Comparison of ENCODE assay signal across 23 cellular contexts in genomic region chr16:55390838-55391237, GRCh38.
"Had no signal": no experiment of that assay in that cellular context is flagged by ENCODE, and none has a peak within 500 bp of the region (broad histone marks: within the 10 kb centered on the region; RNA-seq: fewer than 3 reads in every experiment).

No MANE protein-coding gene starts in this region.

- H3K9me3 Mint-ChIP-seq: dendritic cell treated with granulocyte-macrophage colony-stimulating factor and Interleukin-4, amounts not matched to agents 40 ng/mL and 50 ng/mL, for 4 days; effector memory CD8-positive, alpha-beta T cell; naive thymus-derived CD4-positive, alpha-beta T cell; nephron progenitor cell; stimulated activated naive B cell treated with anti-CD40 and anti-IgM and Interleukin-4, amounts not matched to agents 10 μg/mL and 1 μg/mL and 100 μg/mL, for 72 hours; stimulated activated naive CD8-positive, alpha-beta T cell treated with anti-CD3 and anti-CD28 coated beads, Interleukin-15, amount 100 ng/mL, for 72 hours had no signal

- H3K36me3 Mint-ChIP-seq: naive thymus-derived CD4-positive, alpha-beta T cell; stimulated activated naive B cell treated with anti-CD40 and anti-IgM and Interleukin-4, amounts not matched to agents 10 μg/mL and 1 μg/mL and 100 μg/mL, for 72 hours had no signal

- H3K9me3 ChIP-seq: esophagus squamous epithelium, left lung, testis, tibial nerve, upper lobe of right lung, vagina had no signal

- H3K36me3 ChIP-seq: esophagus squamous epithelium, left lung, tibial nerve, upper lobe of right lung, vagina had no signal

- H3K4me3 ChIP-seq: esophagus squamous epithelium, left lung, lung, skin epidermis, testis, tibial nerve, upper lobe of right lung, vagina had no signal

- H3K27me3 ChIP-seq: left lung, testis, tibial nerve, upper lobe of right lung, vagina had no signal

- H3K27ac Mint-ChIP-seq: dendritic cell treated with granulocyte-macrophage colony-stimulating factor and Interleukin-4, amounts not matched to agents 40 ng/mL and 50 ng/mL, for 4 days; effector memory CD8-positive, alpha-beta T cell; naive thymus-derived CD4-positive, alpha-beta T cell; nephron progenitor cell; stimulated activated naive B cell treated with anti-CD40 and anti-IgM and Interleukin-4, amounts not matched to agents 10 μg/mL and 1 μg/mL and 100 μg/mL, for 72 hours; stimulated activated naive CD8-positive, alpha-beta T cell treated with anti-CD3 and anti-CD28 coated beads, Interleukin-15, amount 100 ng/mL, for 72 hours had no signal

- ATAC-seq: effector memory CD8-positive, alpha-beta T cell; left lung; naive thymus-derived CD4-positive, alpha-beta T cell; sciatic nerve; stimulated activated naive B cell treated with anti-CD40 and anti-IgM and Interleukin-4, amounts not matched to agents 10 μg/mL and 1 μg/mL and 100 μg/mL, for 72 hours; stimulated activated naive CD8-positive, alpha-beta T cell treated with anti-CD3 and anti-CD28 coated beads, Interleukin-15, amount 100 ng/mL, for 72 hours; upper lobe of right lung had no signal

- H3K27ac ChIP-seq: esophagus squamous epithelium, left lung, testis, tibial nerve, vagina had no signal

- H3K4me1 Mint-ChIP-seq: naive thymus-derived CD4-positive, alpha-beta T cell; stimulated activated naive B cell treated with anti-CD40 and anti-IgM and Interleukin-4, amounts not matched to agents 10 μg/mL and 1 μg/mL and 100 μg/mL, for 72 hours; stimulated activated naive CD8-positive, alpha-beta T cell treated with anti-CD3 and anti-CD28 coated beads, Interleukin-15, amount 100 ng/mL, for 72 hours had no signal

- H3K27me3 Mint-ChIP-seq: stimulated activated naive B cell treated with anti-CD40 and anti-IgM and Interleukin-4, amounts not matched to agents 10 μg/mL and 1 μg/mL and 100 μg/mL, for 72 hours; stimulated activated naive CD8-positive, alpha-beta T cell treated with anti-CD3 and anti-CD28 coated beads, Interleukin-15, amount 100 ng/mL, for 72 hours had no signal

- H3K4me1 ChIP-seq: left lung, testis, upper lobe of right lung, vagina had no signal

- DNase-seq: cerebellar nuclear complex; effector memory CD8-positive, alpha-beta T cell; esophagus squamous epithelium; foreskin fibroblast; hippocampal formation; kidney glomerular epithelial cell; left lung; mesendoderm; naive thymus-derived CD4-positive, alpha-beta T cell; nephron progenitor cell; posterior cingulate gyrus; stimulated activated CD4-positive, alpha-beta T cell treated with anti-CD3 and anti-CD28 coated beads, Interleukin-2, amount 100 ng/mL, for 24 hours; stimulated activated CD4-positive, alpha-beta T cell treated with anti-CD3 and anti-CD28 coated beads, Interleukin-4, amount 100 ng/mL, for 4 hours; stimulated activated naive B cell treated with anti-CD40 and anti-IgM and Interleukin-4, amounts not matched to agents 10 μg/mL and 1 μg/mL and 100 μg/mL, for 72 hours; stimulated activated naive CD8-positive, alpha-beta T cell treated with anti-CD3 and anti-CD28 coated beads, Interleukin-15, amount 100 ng/mL, for 72 hours; testis; upper lobe of right lung had no signal

- H3K4me3 Mint-ChIP-seq: dendritic cell treated with granulocyte-macrophage colony-stimulating factor and Interleukin-4, amounts not matched to agents 40 ng/mL and 50 ng/mL, for 4 days; effector memory CD8-positive, alpha-beta T cell; naive thymus-derived CD4-positive, alpha-beta T cell; nephron progenitor cell; stimulated activated naive B cell treated with anti-CD40 and anti-IgM and Interleukin-4, amounts not matched to agents 10 μg/mL and 1 μg/mL and 100 μg/mL, for 72 hours; stimulated activated naive CD8-positive, alpha-beta T cell treated with anti-CD3 and anti-CD28 coated beads, Interleukin-15, amount 100 ng/mL, for 72 hours had no signal
